In genomic region chr4:98657531-98658286, GRCh38 we compare ENCODE assay signal across 8 cellular contexts. TPM values are rescaled to one million over a fixed set of nuclear protein-coding genes. Genes with fewer than 3 reads are reported as not detected.
DNase-seq lines count a peak whose midpoint lies in the region; ATAC-seq and TF ChIP-seq lines count a peak whose summit lies in the region.

No MANE protein-coding gene starts in this region.

- no peak overlapping the region for H3K27ac ChIP-seq in SK-N-MC

- DNase-seq in AG10803 (ENCODE audit: low read depth) (peak; percentile 65), HT1080 (ENCODE audit: low read depth) (peak; percentile 88), SK-N-MC (ENCODE audit: low read depth, low spot score) (no peak), astrocyte of the hippocampus (ENCODE audit: low read depth, low spot score) (peak; percentile 83), hypothalamus (lab: John Stamatoyannopoulos, UW) (peak in 45 of 51 donors; percentile 8 to 90 (median 58)), retina (peak; percentile 89), GM10266 (ENCODE audit: extremely low spot score) (no peak)

- H3K9ac ChIP-seq in SK-N-MC (ENCODE audit: insufficient read length): peak overlapping the region; percentile 67

- no peaks in the 10 kb centered on the region for H3K9me3 ChIP-seq in SK-N-MC (ENCODE audit: low read depth, low read length)

- H3K36me3 ChIP-seq in SK-N-MC (ENCODE audit: insufficient read depth, low read length): no peaks in the 10 kb centered on the region

- H3K4me3 ChIP-seq in AG10803 (ENCODE audit: low read length) (peak overlapping the region; percentile 74), SK-N-MC (peak overlapping the region; percentile 84)

- TF ChIP-seq CTCF in AG10803 (conservative IDR thresholded peaks at IDR 0.05; ENCODE audit: low read length) (no peak), GM10266 (IDR thresholded peaks at IDR 0.05; ENCODE audit: control insufficient read depth, insufficient read depth, low read depth, missing control alignments) (no peak)

- ATAC-seq in GM19328 (IDR thresholded peaks at IDR 0.05; ENCODE audit: unreplicated experiment): peak; percentile 6

RNA-seq across cellular contexts. Expression of gene TSPAN5, which starts 0.7 kb away (rescaled TPM):
- 27.7 and 32.9 TPM in 2 replicates for total RNA-seq in HT1080 (2014; rRNA removed; shearing (Covaris generic))
- polyA plus RNA-seq in HT1080 (2015; cell fraction: cytosol; rRNA removed): 52.6 and 62.6 TPM in 2 replicates
- 48.6 and 52.4 TPM in 2 replicates for polyA plus RNA-seq in HT1080 (2015; cell fraction: nucleus; rRNA removed)

Comparison
In these comparisons a context has a peak if more than half of its experiments do, and no peak if none do; other contexts are left out.
1. DNase-seq: peak in AG10803 (single experiment), HT1080 (single experiment), astrocyte of the hippocampus (single experiment), hypothalamus (45 of 51) and retina (single experiment); none in SK-N-MC (single experiment) and GM10266 (single experiment).